ENCODE assay signal across 8 cellular contexts in the genomic region with DNA sequence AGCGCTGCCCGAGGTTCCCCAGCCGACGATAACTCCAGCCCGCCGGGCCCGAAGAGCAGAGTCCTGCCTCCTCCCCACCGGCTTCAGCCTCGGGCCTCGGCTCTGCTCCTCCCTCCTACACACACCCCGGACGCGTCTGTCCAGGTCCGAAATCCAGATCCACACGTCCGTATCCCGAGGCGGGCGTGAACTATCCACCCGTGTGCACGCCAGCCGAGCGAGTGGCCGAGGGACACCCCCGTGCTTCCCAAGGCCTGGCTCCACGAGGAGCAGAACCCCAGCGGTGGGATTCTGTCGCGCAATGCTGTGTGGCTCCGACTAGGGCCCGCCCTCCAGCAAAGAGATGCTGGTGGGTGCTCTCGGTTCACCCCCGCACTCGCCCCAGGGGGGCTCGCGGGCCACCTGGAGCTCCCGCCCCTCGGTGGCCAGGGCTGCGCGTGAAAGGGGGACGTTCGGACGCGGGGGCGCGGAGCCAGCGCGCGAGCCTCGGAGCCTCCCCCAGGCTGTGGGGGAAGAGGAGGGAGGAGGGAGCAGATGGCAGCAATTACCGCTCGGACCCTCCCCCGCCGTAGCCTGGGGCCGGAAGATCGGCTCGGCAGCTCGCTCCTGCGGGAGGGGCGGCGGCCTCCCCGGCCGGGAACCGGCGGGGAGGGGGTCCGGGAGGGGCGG. TPM values are rescaled to one million over a fixed set of nuclear protein-coding genes. Genes with fewer than 3 reads are reported as not detected.
A peak's percentile ranks its signal among the peaks of the same experiment; 100 is the strongest.
DNase-seq lines count a peak whose midpoint lies in the region; ATAC-seq and TF ChIP-seq lines count a peak whose summit lies in the region.
"Had no signal": no experiment of that assay in that cellular context is flagged by ENCODE, and none has a peak within 500 bp of the region (broad histone marks: within the 10 kb centered on the region; RNA-seq: fewer than 3 reads in every experiment).

No MANE protein-coding gene starts in this region.

- ATAC-seq in stimulated activated naive CD8-positive, alpha-beta T cell treated with anti-CD3 and anti-CD28 coated beads, Interleukin-15, amount 100 ng/mL, for 72 hours = peak; percentile 22
- ATAC-seq in HG03439 (IDR thresholded peaks at IDR 0.05; ENCODE audit: unreplicated experiment) = no peak

- H3K36me3 ChIP-seq in HUES48 (ENCODE audit: control insufficient read depth, insufficient read depth, low read length) = no peaks in the 10 kb centered on the region
- H3K36me3 ChIP-seq in kidney epithelial cell (ENCODE audit: control insufficient read depth, insufficient read depth, low read length) = no peaks in the 10 kb centered on the region
- H3K36me3 ChIP-seq: SJSA1 had no signal

- in situ Hi-C loops in astrocyte of the cerebellum (cut with HindIII; ENCODE audit: low sequenced_read_pairs) = no loop called here

- H3K4me1 Mint-ChIP-seq in stimulated activated naive CD8-positive, alpha-beta T cell treated with anti-CD3 and anti-CD28 coated beads, Interleukin-15, amount 100 ng/mL, for 72 hours = peaks cover 31% of the 10 kb centered on the region

- H3K27me3 ChIP-seq in HUES48 (ENCODE audit: control insufficient read depth, insufficient read depth, low read length) (peaks cover 54% of the 10 kb centered on the region), kidney epithelial cell (ENCODE audit: control insufficient read depth, insufficient read depth, low read length) (peaks cover 8% of the 10 kb centered on the region)

- H3K27ac ChIP-seq in HUES48 (ENCODE audit: low read depth, low read length) = no peak overlapping the region
- H3K27ac ChIP-seq: SJSA1 had no signal

- H3K9me3 ChIP-seq in HUES48 (ENCODE audit: control insufficient read depth, insufficient read depth, low read length) = no peaks in the 10 kb centered on the region
- H3K9me3 ChIP-seq: SJSA1 had no signal

- DNase-seq in astrocyte of the cerebellum (ENCODE audit: low read depth) (no peak), kidney epithelial cell (ENCODE audit: low read depth) (no peak), NCI-H226 (no peak), RKO (ENCODE audit: low spot score) (no peak)
- DNase-seq in stimulated activated naive CD8-positive, alpha-beta T cell treated with anti-CD3 and anti-CD28 coated beads, Interleukin-15, amount 100 ng/mL, for 72 hours = no peak

- peaks cover 73% of the 10 kb centered on the region for H3K27me3 Mint-ChIP-seq in stimulated activated naive CD8-positive, alpha-beta T cell treated with anti-CD3 and anti-CD28 coated beads, Interleukin-15, amount 100 ng/mL, for 72 hours

- peak overlapping the region; percentile 73 for H3K4me3 ChIP-seq in HUES48 (ENCODE audit: low read depth, low read length)
- H3K4me3 ChIP-seq in astrocyte of the cerebellum (ENCODE audit: low read depth, low read length) = peak overlapping the region; percentile 44
- peak overlapping the region; percentile 34 for H3K4me3 ChIP-seq in kidney epithelial cell (ENCODE audit: low read depth, low read length)
- H3K4me3 ChIP-seq: SJSA1 had no signal

- no peak overlapping the region for H3K27ac Mint-ChIP-seq in stimulated activated naive CD8-positive, alpha-beta T cell treated with anti-CD3 and anti-CD28 coated beads, Interleukin-15, amount 100 ng/mL, for 72 hours

- H3K9me3 Mint-ChIP-seq in stimulated activated naive CD8-positive, alpha-beta T cell treated with anti-CD3 and anti-CD28 coated beads, Interleukin-15, amount 100 ng/mL, for 72 hours = no peaks in the 10 kb centered on the region

- TF ChIP-seq CTCF in astrocyte of the cerebellum (IDR thresholded peaks at IDR 0.05; ENCODE audit: low read depth, low read length, missing control alignments) (no peak), kidney epithelial cell (IDR thresholded peaks at IDR 0.05; ENCODE audit: insufficient read depth, low read length, poor library complexity, severe bottlenecking) (no peak)

- peaks cover 50% of the 10 kb centered on the region for H3K4me1 ChIP-seq in HUES48 (ENCODE audit: control insufficient read depth, insufficient read depth, low read length)

- H3K4me3 Mint-ChIP-seq in stimulated activated naive CD8-positive, alpha-beta T cell treated with anti-CD3 and anti-CD28 coated beads, Interleukin-15, amount 100 ng/mL, for 72 hours = peak overlapping the region; percentile 30 to 70

- H3K9ac ChIP-seq in HUES48 (ENCODE audit: low read depth, low read length) = peak overlapping the region; percentile 46

RNA-seq across cellular contexts. Expression of a gene that starts 18.9 kb away (rescaled TPM):
- not detected in 2 replicates for total RNA-seq in kidney epithelial cell
- total RNA-seq: SJSA1 had no signal

RNA-seq across cellular contexts. Expression of a gene that starts 20.4 kb away (rescaled TPM):
- total RNA-seq in kidney epithelial cell = 2.1 and 2.6 TPM in 2 replicates
- total RNA-seq: SJSA1 had no signal

RNA-seq across cellular contexts. Expression of a gene that starts 38.3 kb away (rescaled TPM):
- total RNA-seq in kidney epithelial cell = 4.7 and 9.7 TPM in 2 replicates
